9 cellular contexts compared by ENCODE assay signal in genomic region chr10:54985732-54986131, GRCh38.
DNase-seq lines count a peak whose midpoint lies in the region; ATAC-seq, FAIRE-seq and TF ChIP-seq lines count a peak whose summit lies in the region.
"Had no signal": no experiment of that assay in that cellular context is flagged by ENCODE, and none has a peak within 500 bp of the region (broad histone marks: within the 10 kb centered on the region; RNA-seq: fewer than 3 reads in every experiment).

No MANE protein-coding gene starts in this region.

- H4K5ac ChIP-seq in IMR-90 (ENCODE audit: low read depth, low read length), result no peak overlapping the region

- H3K4ac ChIP-seq in IMR-90 (ENCODE audit: low read depth, low read length), result no peak overlapping the region

- no peak overlapping the region for H4K91ac ChIP-seq in IMR-90 (ENCODE audit: insufficient read depth, low read depth, low read length)

- H3K18ac ChIP-seq in IMR-90 (ENCODE audit: low read depth, low read length), result no peak overlapping the region

- no peaks in the 10 kb centered on the region for H3K36me3 Mint-ChIP-seq in nephron progenitor cell (ENCODE audit: low read depth)
- H3K36me3 Mint-ChIP-seq: activated naive CD4-positive, alpha-beta T cell treated with anti-CD3 and anti-CD28 coated beads, Interleukin-2, amount 50 U/mL, for 24 hours; stimulated activated naive B cell treated with anti-CD40 and anti-IgM and Interleukin-4, amounts not matched to agents 10 μg/mL and 1 μg/mL and 100 μg/mL, for 72 hours had no signal

- H3K36me3 ChIP-seq in IMR-90 (ENCODE audit: control insufficient read depth, insufficient read depth, low read length), result no peaks in the 10 kb centered on the region

- no peak overlapping the region for H3K23ac ChIP-seq in IMR-90 (ENCODE audit: low read depth, low read length)

- intact Hi-C loops in IMR-90 (cut with micrococcal nuclease), result no loop called here

- in situ Hi-C loops in IMR-90 (cut with MboI; ENCODE audit: low sequenced_read_pairs) (no loop called here), astrocyte of the cerebellum (cut with HindIII; ENCODE audit: low sequenced_read_pairs) (no loop called here)

- H2AK9ac ChIP-seq in IMR-90 (replicated peaks; ENCODE audit: low read depth, low read length, poor library complexity), result no peak overlapping the region

- ATAC-seq in IMR-90 (ENCODE audit: low read depth) (no peak), GM18498 (IDR thresholded peaks at IDR 0.05; ENCODE audit: unreplicated experiment) (no peak), GM18907 (IDR thresholded peaks at IDR 0.05; ENCODE audit: unreplicated experiment) (no peak)
- ATAC-seq: stimulated activated naive B cell treated with anti-CD40 and anti-IgM and Interleukin-4, amounts not matched to agents 10 μg/mL and 1 μg/mL and 100 μg/mL, for 72 hours had no signal

- H3K4me2 ChIP-seq in IMR-90 (ENCODE audit: low read depth, low read length), result no peak overlapping the region

- dilution Hi-C loops in IMR-90 (cut with HindIII; ENCODE audit: low sequenced_read_pairs, unreplicated experiment), result no loop called here

- H3K4me1 Mint-ChIP-seq in nephron progenitor cell, result no peaks in the 10 kb centered on the region
- H3K4me1 Mint-ChIP-seq: activated naive CD4-positive, alpha-beta T cell treated with anti-CD3 and anti-CD28 coated beads, Interleukin-2, amount 50 U/mL, for 24 hours; stimulated activated naive B cell treated with anti-CD40 and anti-IgM and Interleukin-4, amounts not matched to agents 10 μg/mL and 1 μg/mL and 100 μg/mL, for 72 hours had no signal

- FAIRE-seq in GM12892 (lab: Jason Lieb, UNC), result peak; percentile 38

- POLR2A ChIA-PET in IMR-90 (lab: Charles Lee; ENCODE audit: unreplicated experiment), result no interaction called here

- no peak overlapping the region for H2BK20ac ChIP-seq in IMR-90 (ENCODE audit: low read depth, low read length)

- no peak overlapping the region for H3K56ac ChIP-seq in IMR-90 (ENCODE audit: extremely low read depth, insufficient read depth, low read length)

- H3K27me3 Mint-ChIP-seq in nephron progenitor cell (ENCODE audit: low read depth, poor library complexity), result no peaks in the 10 kb centered on the region
- H3K27me3 Mint-ChIP-seq: activated naive CD4-positive, alpha-beta T cell treated with anti-CD3 and anti-CD28 coated beads, Interleukin-2, amount 50 U/mL, for 24 hours; stimulated activated naive B cell treated with anti-CD40 and anti-IgM and Interleukin-4, amounts not matched to agents 10 μg/mL and 1 μg/mL and 100 μg/mL, for 72 hours had no signal

- no peak overlapping the region for H4K8ac ChIP-seq in IMR-90 (ENCODE audit: low read depth in 2 of 2, low read length in 2 of 2)

- H3K9me3 ChIP-seq in IMR-90 (ENCODE audit: control insufficient read depth, insufficient read depth, low read length), result no peaks in the 10 kb centered on the region

- H3K4me3 ChIP-seq in IMR-90 (ENCODE audit: insufficient read depth, low read depth, low read length) (no peak overlapping the region), astrocyte of the cerebellum (ENCODE audit: low read depth, low read length) (no peak overlapping the region), foreskin fibroblast (ENCODE audit: low read depth in 1 of 2, low read length in 2 of 2) (no peak overlapping the region)

- TF ChIP-seq CTCF in IMR-90 (conservative IDR thresholded peaks at IDR 0.05; ENCODE audit: low read depth, low read length) (peak; percentile 33; the same call in 1 of the 2 replicates), astrocyte of the cerebellum (IDR thresholded peaks at IDR 0.05; ENCODE audit: low read depth, low read length, missing control alignments) (peak; percentile 2), nephron progenitor cell (IDR thresholded peaks at IDR 0.05) (peak; percentile 39), foreskin fibroblast (IDR thresholded peaks at IDR 0.05; ENCODE audit: low read depth, low read length) (no peak)

- H3K27ac Mint-ChIP-seq in nephron progenitor cell, result no peak overlapping the region
- H3K27ac Mint-ChIP-seq: activated naive CD4-positive, alpha-beta T cell treated with anti-CD3 and anti-CD28 coated beads, Interleukin-2, amount 50 U/mL, for 24 hours; stimulated activated naive B cell treated with anti-CD40 and anti-IgM and Interleukin-4, amounts not matched to agents 10 μg/mL and 1 μg/mL and 100 μg/mL, for 72 hours had no signal

- TF ChIP-seq RAD21 in IMR-90 (IDR thresholded peaks at IDR 0.05; ENCODE audit: low read length), result no peak

- H2BK5ac ChIP-seq in IMR-90 (ENCODE audit: low read depth, low read length, poor library complexity, severe bottlenecking), result no peak overlapping the region

- no peak for DNase-seq in GM12892 (ENCODE audit: insufficient read length)
- no peak for DNase-seq in IMR-90
- no peak for DNase-seq in astrocyte of the cerebellum (ENCODE audit: low read depth)
- DNase-seq in nephron progenitor cell, result no peak
- no peak for DNase-seq in foreskin fibroblast
- DNase-seq: stimulated activated naive B cell treated with anti-CD40 and anti-IgM and Interleukin-4, amounts not matched to agents 10 μg/mL and 1 μg/mL and 100 μg/mL, for 72 hours had no signal

- no peaks in the 10 kb centered on the region for H3K27me3 ChIP-seq in IMR-90 (ENCODE audit: control insufficient read depth, insufficient read depth, low read length)

- H2AFZ ChIP-seq in IMR-90 (replicated peaks; ENCODE audit: low read length, poor library complexity), result no peak overlapping the region

- H3K4me1 ChIP-seq in IMR-90 (ENCODE audit: control insufficient read depth, insufficient read depth, low read length), result no peaks in the 10 kb centered on the region

- H2BK15ac ChIP-seq in IMR-90 (ENCODE audit: low read depth, low read length), result no peak overlapping the region

- H3K9me3 Mint-ChIP-seq in nephron progenitor cell, result peaks cover 28% of the 10 kb centered on the region

- H4K20me1 ChIP-seq in IMR-90 (ENCODE audit: insufficient read depth, low read length), result no peaks in the 10 kb centered on the region

- H3K4me3 Mint-ChIP-seq in nephron progenitor cell, result no peak overlapping the region
- H3K4me3 Mint-ChIP-seq: activated naive CD4-positive, alpha-beta T cell treated with anti-CD3 and anti-CD28 coated beads, Interleukin-2, amount 50 U/mL, for 24 hours; stimulated activated naive B cell treated with anti-CD40 and anti-IgM and Interleukin-4, amounts not matched to agents 10 μg/mL and 1 μg/mL and 100 μg/mL, for 72 hours had no signal

- H3K9ac ChIP-seq in IMR-90 (ENCODE audit: low read depth, low read length), result no peak overlapping the region

- H3K9me1 ChIP-seq in IMR-90 (ENCODE audit: insufficient read depth, low read length), result no peaks in the 10 kb centered on the region

- CTCF ChIA-PET in IMR-90 (lab: Yijun Ruan, JAX), result interaction anchor here (0.7 kb wide), 1 partner anchor 82 kb away, joined by 3 read pairs; no protein-coding TSS in a partner anchor

- H3K79me1 ChIP-seq in IMR-90 (ENCODE audit: low read depth in 1 of 2, low read length in 2 of 2), result no peaks in the 10 kb centered on the region

- no peak overlapping the region for H2BK120ac ChIP-seq in IMR-90 (ENCODE audit: low read depth, low read length)

- no peak overlapping the region for H3K14ac ChIP-seq in IMR-90 (replicated peaks; ENCODE audit: low read depth, low read length)

- TF ChIP-seq POLR2A in GM12892 (IDR thresholded peaks at IDR 0.05; ENCODE audit: low read depth, low read length) (no peak), IMR-90 (IDR thresholded peaks at IDR 0.05; ENCODE audit: low read depth, low read length) (no peak)

- no TSS peak for BruUV-seq in IMR-90 (replicated peaks; lab: Mats Ljungman, UMichigan)

- no CpG with 5 or more reads among the region's 1 CpG for WGBS in IMR-90 (ENCODE audit: extremely low coverage in 2 of 2, insufficient read length in 1 of 2), 2 experiments

- H3K27ac ChIP-seq in IMR-90 (ENCODE audit: insufficient read depth, low read length), result no peak overlapping the region

- no peak overlapping the region for H2AK5ac ChIP-seq in IMR-90 (ENCODE audit: low read depth, low read length)

TF ChIP-seq in IMR-90, 13 proteins besides CTCF, POLR2A, EP300 and RAD21:
- TF ChIP-seq MXI1 (IDR thresholded peaks at IDR 0.05; ENCODE audit: borderline replicate concordance, low read depth, low read length), result no peak
- TF ChIP-seq NFE2L2 (IDR thresholded peaks at IDR 0.05; ENCODE audit: low read depth, low read length), result no peak
- TF ChIP-seq RCOR1 (IDR thresholded peaks at IDR 0.05; ENCODE audit: insufficient replicate concordance, low read length), result no peak
- TF ChIP-seq MAZ (IDR thresholded peaks at IDR 0.05; ENCODE audit: borderline replicate concordance, low read depth, low read length), result no peak
- no peak for TF ChIP-seq RFX5 (IDR thresholded peaks at IDR 0.05; ENCODE audit: low read depth, low read length)
- TF ChIP-seq CHD1 (IDR thresholded peaks at IDR 0.05; ENCODE audit: low read depth, low read length), result no peak
- no peak for TF ChIP-seq MAFK (IDR thresholded peaks at IDR 0.05; ENCODE audit: low read depth, low read length)
- TF ChIP-seq CEBPB (IDR thresholded peaks at IDR 0.05; ENCODE audit: low read depth, low read length), result no peak
- no peak for TF ChIP-seq SMC3 (IDR thresholded peaks at IDR 0.05; ENCODE audit: low read depth, low read length)
- TF ChIP-seq, protein P1, sequence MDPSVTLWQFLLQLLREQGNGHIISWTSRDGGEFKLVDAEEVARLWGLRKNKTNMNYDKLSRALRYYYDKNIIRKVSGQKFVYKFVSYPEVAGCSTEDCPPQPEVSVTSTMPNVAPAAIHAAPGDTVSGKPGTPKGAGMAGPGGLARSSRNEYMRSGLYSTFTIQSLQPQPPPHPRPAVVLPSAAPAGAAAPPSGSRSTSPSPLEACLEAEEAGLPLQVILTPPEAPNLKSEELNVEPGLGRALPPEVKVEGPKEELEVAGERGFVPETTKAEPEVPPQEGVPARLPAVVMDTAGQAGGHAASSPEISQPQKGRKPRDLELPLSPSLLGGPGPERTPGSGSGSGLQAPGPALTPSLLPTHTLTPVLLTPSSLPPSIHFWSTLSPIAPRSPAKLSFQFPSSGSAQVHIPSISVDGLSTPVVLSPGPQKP (IDR thresholded peaks at IDR 0.05; ENCODE audit: borderline replicate concordance, low read depth, low read length), result no peak
- no peak for TF ChIP-seq USF2 (IDR thresholded peaks at IDR 0.05; ENCODE audit: low read depth, low read length)
- TF ChIP-seq FOS (IDR thresholded peaks at IDR 0.05; ENCODE audit: low read depth, low read length), result no peak
- no peak for TF ChIP-seq BHLHE40 (IDR thresholded peaks at IDR 0.05; ENCODE audit: low read depth, low read length)
TF ChIP-seq in IMR-90: peak in this region for 0.
